Comparison of ENCODE assay signal across 33 cellular contexts in the genomic region with DNA sequence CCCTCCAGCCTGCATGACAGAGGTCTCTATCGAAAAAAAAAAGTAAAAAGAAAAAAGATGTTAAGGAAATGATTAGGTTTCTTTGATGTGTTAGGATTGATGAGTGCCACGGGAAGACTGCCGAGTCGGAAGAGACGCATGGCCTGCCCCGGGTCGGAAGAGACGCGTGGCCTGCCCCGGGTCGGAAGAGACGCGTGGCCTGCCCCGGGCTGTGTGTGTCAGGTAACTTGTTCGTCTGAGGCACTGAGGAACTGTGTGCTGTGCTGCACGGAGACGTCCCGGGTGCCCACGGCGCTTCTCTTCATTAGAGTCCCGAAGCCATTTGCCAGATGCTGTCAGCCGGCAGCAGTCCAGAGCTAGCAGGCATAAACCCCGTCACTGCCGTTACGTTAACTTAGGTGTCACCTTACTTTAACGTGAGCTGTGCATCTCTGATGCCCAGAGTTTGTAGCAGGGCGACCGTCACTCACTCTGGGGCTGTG.
"Had no signal": no experiment of that assay in that cellular context is flagged by ENCODE, and none has a peak within 500 bp of the region (broad histone marks: within the 10 kb centered on the region; RNA-seq: fewer than 3 reads in every experiment).

No MANE protein-coding gene starts in this region.

- H3K36me3 Mint-ChIP-seq: activated naive CD8-positive, alpha-beta T cell treated with anti-CD3 and anti-CD28 coated beads, Interleukin-2, amount 10 ng/mL, durations not matched to agents 7 days and 5 days; brain had no signal

- H3K27me3 Mint-ChIP-seq: activated CD4-positive, alpha-beta T cell treated with anti-CD3 and anti-CD28 coated beads for 36 hours; activated CD4-positive, alpha-beta T cell treated with anti-CD3 and anti-CD28 coated beads, Interleukin-2, amount 10 ng/mL, durations not matched to agents 7 days and 5 days; activated naive CD4-positive, alpha-beta T cell treated with anti-CD3 and anti-CD28 coated beads, Interleukin-2, amount 50 U/mL, for 24 hours; activated naive CD8-positive, alpha-beta T cell treated with anti-CD3 and anti-CD28 coated beads, Interleukin-2, amount 10 ng/mL, durations not matched to agents 7 days and 5 days; activated T-cell treated with anti-CD3 and anti-CD28 coated beads, Interleukin-2, amount 50 U/mL, for 24 hours; brain had no signal

- H3K4me3 Mint-ChIP-seq: activated CD4-positive, alpha-beta T cell treated with anti-CD3 and anti-CD28 coated beads for 36 hours; activated CD4-positive, alpha-beta T cell treated with anti-CD3 and anti-CD28 coated beads, Interleukin-2, amount 10 ng/mL, durations not matched to agents 7 days and 5 days; activated CD8-positive, alpha-beta T cell treated with anti-CD3 and anti-CD28 coated beads, Interleukin-2, amount 10 ng/mL, durations not matched to agents 7 days and 5 days; activated naive CD4-positive, alpha-beta T cell treated with anti-CD3 and anti-CD28 coated beads, Interleukin-2, amount 50 U/mL, for 24 hours; activated naive CD8-positive, alpha-beta T cell treated with anti-CD3 and anti-CD28 coated beads, Interleukin-2, amount 10 ng/mL, durations not matched to agents 7 days and 5 days; activated T-cell treated with anti-CD3 and anti-CD28 coated beads, Interleukin-2, amount 50 U/mL, for 24 hours; brain; T-helper 1 cell treated with Interleukin-12 subunit alpha and Interleukin-12 subunit beta and Interleukin-4 antibody, amounts not matched to agents 30 μg/mL and 1 μg/mL, for 36 hours; T-helper 2 cell treated with Interferon-gamma antibody and Interleukin-4, amounts not matched to agents 5 μg/mL and 100 μg/mL, for 36 hours had no signal

- H3K9me3 Mint-ChIP-seq: activated CD4-positive, alpha-beta T cell treated with anti-CD3 and anti-CD28 coated beads, Interleukin-2, amount 10 ng/mL, durations not matched to agents 7 days and 5 days; activated naive CD4-positive, alpha-beta T cell treated with anti-CD3 and anti-CD28 coated beads, Interleukin-2, amount 50 U/mL, for 24 hours; activated naive CD8-positive, alpha-beta T cell treated with anti-CD3 and anti-CD28 coated beads, Interleukin-2, amount 10 ng/mL, durations not matched to agents 7 days and 5 days; activated T-cell treated with anti-CD3 and anti-CD28 coated beads, Interleukin-2, amount 50 U/mL, for 24 hours; activated T-helper 2 cell treated with anti-CD3 and anti-CD28 coated beads, Interferon-gamma antibody, Interleukin-2, Interleukin-4, amounts not matched to agents 10 μg/mL and 5 μg/mL and 100 μg/mL, durations not matched to agents 14 hours and 24 hours and 36 hours; brain; T-helper 1 cell treated with Interleukin-12 subunit alpha and Interleukin-12 subunit beta and Interleukin-4 antibody, amounts not matched to agents 30 μg/mL and 1 μg/mL, for 36 hours; T-helper 2 cell treated with Interferon-gamma antibody and Interleukin-4, amounts not matched to agents 5 μg/mL and 100 μg/mL, for 36 hours had no signal

- H3K4me1 Mint-ChIP-seq: activated CD4-positive, alpha-beta T cell treated with anti-CD3 and anti-CD28 coated beads for 36 hours; activated naive CD8-positive, alpha-beta T cell treated with anti-CD3 and anti-CD28 coated beads, Interleukin-2, amount 10 ng/mL, durations not matched to agents 7 days and 5 days had no signal

- H3K27me3 ChIP-seq: adrenal gland, MG63, Peyer's patch had no signal

- H3K4me3 ChIP-seq: adrenal gland, MG63, Peyer's patch had no signal

- H3K4me1 ChIP-seq: adrenal gland, Peyer's patch had no signal

- H3K27ac ChIP-seq: adrenal gland, Peyer's patch had no signal

- H3K27ac Mint-ChIP-seq: activated CD4-positive, alpha-beta T cell treated with anti-CD3 and anti-CD28 coated beads for 36 hours; activated CD4-positive, alpha-beta T cell treated with anti-CD3 and anti-CD28 coated beads, Interleukin-2, amount 10 ng/mL, durations not matched to agents 7 days and 5 days; activated CD8-positive, alpha-beta T cell treated with anti-CD3 and anti-CD28 coated beads, Interleukin-2, amount 10 ng/mL, durations not matched to agents 7 days and 5 days; activated naive CD4-positive, alpha-beta T cell treated with anti-CD3 and anti-CD28 coated beads, Interleukin-2, amount 50 U/mL, for 24 hours; activated naive CD8-positive, alpha-beta T cell treated with anti-CD3 and anti-CD28 coated beads, Interleukin-2, amount 10 ng/mL, durations not matched to agents 7 days and 5 days; activated T-cell treated with anti-CD3 and anti-CD28 coated beads, Interleukin-2, amount 50 U/mL, for 24 hours; activated T-helper 2 cell treated with anti-CD3 and anti-CD28 coated beads, Interferon-gamma antibody, Interleukin-2, Interleukin-4, amounts not matched to agents 10 μg/mL and 5 μg/mL and 100 μg/mL, durations not matched to agents 14 hours and 24 hours and 36 hours; brain; T-helper 1 cell treated with Interleukin-12 subunit alpha and Interleukin-12 subunit beta and Interleukin-4 antibody, amounts not matched to agents 30 μg/mL and 1 μg/mL, for 36 hours; T-helper 2 cell treated with Interferon-gamma antibody and Interleukin-4, amounts not matched to agents 5 μg/mL and 100 μg/mL, for 36 hours had no signal

- H3K36me3 ChIP-seq: adrenal gland, Peyer's patch had no signal

- H3K9me3 ChIP-seq: adrenal gland, MG63, Peyer's patch had no signal

- DNase-seq: activated CD4-positive, alpha-beta T cell treated with anti-CD3 and anti-CD28 coated beads for 36 hours; activated CD4-positive, alpha-beta T cell treated with anti-CD3 and anti-CD28 coated beads, Interleukin-2, amount 10 ng/mL, durations not matched to agents 7 days and 5 days; activated CD4-positive, alpha-beta T cell treated with anti-CD3 and anti-CD28 coated beads, Interleukin-2, amount 50 U/mL, for 48 hours; activated CD8-positive, alpha-beta T cell treated with anti-CD3 and anti-CD28 coated beads, Interleukin-2, amount 10 ng/mL, durations not matched to agents 7 days and 5 days; activated gamma-delta T cell; activated naive CD4-positive, alpha-beta T cell treated with Interleukin-2 at 50 U/mL for 16 hours; activated naive CD8-positive, alpha-beta T cell treated with anti-CD3 and anti-CD28 coated beads, Interleukin-2, amount 10 ng/mL, durations not matched to agents 7 days and 5 days; activated T-cell treated with anti-CD3 and anti-CD28 coated beads, Interleukin-2, amount 50 U/mL, for 24 hours; adrenal gland; caudate nucleus; cerebellar nuclear complex; Kasumi-1; KG1; MG63; NCI-H1048; NCI-H1105 treated with DMSO at 0.1 percent for 48 hours; NCI-H1436; NCI-H1694; NCI-H1930; NCI-H2081 treated with DMSO at 0.1 percent for 48 hours; NCI-H510A; NCI-H526; NCI-H748 treated with DMSO at 0.1 percent for 48 hours; NK-92 treated with Interleukin-12 subunit alpha and Interleukin-12 subunit beta, amount 100 ng/mL, for 24 hours; PC-3; Peyer's patch; RPMI8226; SIG-M5 had no signal
